Comparison of ENCODE assay signal across 30 cellular contexts in genomic region chr1:16307222-16307621, GRCh38.
"Had no signal": no experiment of that assay in that cellular context is flagged by ENCODE, and none has a peak within 500 bp of the region (broad histone marks: within the 10 kb centered on the region; RNA-seq: fewer than 3 reads in every experiment).

No MANE protein-coding gene starts in this region.

- ATAC-seq: naive thymus-derived CD8-positive, alpha-beta T cell; natural killer cell treated with Interleukin-12 subunit alpha and Interleukin-12 subunit beta and Interleukin-15 and Interleukin-18, amount 100 ng/mL, for 72 hours; psoas muscle; right cardiac atrium; sciatic nerve; stimulated activated memory B cell treated with anti-CD40 and anti-IgM and Interleukin-4, amounts not matched to agents 10 μg/mL and 1 μg/mL and 100 μg/mL, for 72 hours; stimulated activated naive CD8-positive, alpha-beta T cell treated with anti-CD3 and anti-CD28 coated beads, Interleukin-15, amount 100 ng/mL, for 72 hours; stimulated activated naive CD8-positive, alpha-beta T cell treated with anti-CD3 and anti-CD28 coated beads, Interleukin-15, Interleukin-2, amounts not matched to agents 100 U/mL and 50 U/mL, for 24 hours; upper lobe of right lung had no signal

- H3K27ac ChIP-seq: neural progenitor cell, ovary, parathyroid adenoma, psoas muscle, skin epidermis, spleen, suprapubic skin, testis, tibial artery, transverse colon, upper lobe of right lung, uterus had no signal

- H3K9ac ChIP-seq: neural progenitor cell, parathyroid adenoma had no signal

- DNase-seq: naive thymus-derived CD8-positive, alpha-beta T cell; occipital lobe; ovary; psoas muscle; right cardiac atrium; spleen; stimulated activated CD4-positive, alpha-beta T cell treated with anti-CD3 and anti-CD28 coated beads, Interleukin-12 subunit alpha, Interleukin-12 subunit beta, amount 100 ng/mL, for 4 hours; stimulated activated CD4-positive, alpha-beta T cell treated with anti-CD3 and anti-CD28 coated beads, Interleukin-1b, Interleukin-23, amount 100 ng/mL, for 48 hours; stimulated activated CD4-positive, alpha-beta T cell treated with anti-CD3 and anti-CD28 coated beads, Interleukin-4, amount 100 ng/mL, for 1 hour; stimulated activated CD4-positive, alpha-beta T cell treated with anti-CD3 and anti-CD28 coated beads, Interleukin-4, amount 100 ng/mL, for 4 hours; stimulated activated CD8-positive, alpha-beta memory T cell treated with anti-CD3 and anti-CD28 coated beads, Interleukin-4, amount 100 ng/mL, for 48 hours; stimulated activated naive CD4-positive, alpha-beta T cell; stimulated activated naive CD8-positive, alpha-beta T cell treated with anti-CD3 and anti-CD28 coated beads, Interleukin-15, amount 100 ng/mL, for 72 hours; stimulated activated naive CD8-positive, alpha-beta T cell treated with anti-CD3 and anti-CD28 coated beads, Interleukin-15, Interleukin-2, amounts not matched to agents 100 U/mL and 50 U/mL, for 24 hours; substantia nigra; testis; tibial artery; transverse colon; upper lobe of right lung; uterus had no signal

- H3K4me3 Mint-ChIP-seq: naive thymus-derived CD8-positive, alpha-beta T cell; natural killer cell treated with Interleukin-12 subunit alpha and Interleukin-12 subunit beta and Interleukin-15 and Interleukin-18, amount 100 ng/mL, for 72 hours; neural progenitor cell; stimulated activated memory B cell treated with anti-CD40 and anti-IgM and Interleukin-4, amounts not matched to agents 10 μg/mL and 1 μg/mL and 100 μg/mL, for 72 hours; stimulated activated naive CD8-positive, alpha-beta T cell treated with anti-CD3 and anti-CD28 coated beads, Interleukin-15, amount 100 ng/mL, for 72 hours; type B pancreatic cell had no signal

- H3K4me1 Mint-ChIP-seq: neural progenitor cell; stimulated activated memory B cell treated with anti-CD40 and anti-IgM and Interleukin-4, amounts not matched to agents 10 μg/mL and 1 μg/mL and 100 μg/mL, for 72 hours; stimulated activated naive CD8-positive, alpha-beta T cell treated with anti-CD3 and anti-CD28 coated beads, Interleukin-15, amount 100 ng/mL, for 72 hours had no signal

- H3K4me3 ChIP-seq: neural progenitor cell, ovary, psoas muscle, skin epidermis, smooth muscle cell, spleen, suprapubic skin, testis, tibial artery, transverse colon, upper lobe of right lung, uterus had no signal

- H3K27ac Mint-ChIP-seq: naive thymus-derived CD8-positive, alpha-beta T cell; natural killer cell treated with Interleukin-12 subunit alpha and Interleukin-12 subunit beta and Interleukin-15 and Interleukin-18, amount 100 ng/mL, for 72 hours; neural progenitor cell; progenitor cell of endocrine pancreas; stimulated activated memory B cell treated with anti-CD40 and anti-IgM and Interleukin-4, amounts not matched to agents 10 μg/mL and 1 μg/mL and 100 μg/mL, for 72 hours; type B pancreatic cell had no signal

- H3K36me3 ChIP-seq: ovary, uterus had no signal

- H3K27me3 Mint-ChIP-seq: naive thymus-derived CD8-positive, alpha-beta T cell; natural killer cell treated with Interleukin-12 subunit alpha and Interleukin-12 subunit beta and Interleukin-15 and Interleukin-18, amount 100 ng/mL, for 72 hours; progenitor cell of endocrine pancreas; stimulated activated memory B cell treated with anti-CD40 and anti-IgM and Interleukin-4, amounts not matched to agents 10 μg/mL and 1 μg/mL and 100 μg/mL, for 72 hours; stimulated activated naive CD8-positive, alpha-beta T cell treated with anti-CD3 and anti-CD28 coated beads, Interleukin-15, amount 100 ng/mL, for 72 hours; type B pancreatic cell had no signal

- H3K9me3 ChIP-seq: ovary, psoas muscle, spleen, suprapubic skin, testis, tibial artery, transverse colon, upper lobe of right lung, uterus had no signal

- H3K4me2 ChIP-seq: neural progenitor cell, smooth muscle cell had no signal

- H3K4me1 ChIP-seq: neural progenitor cell, parathyroid adenoma, psoas muscle, spleen, suprapubic skin, testis, transverse colon, upper lobe of right lung, uterus had no signal

- H3K27me3 ChIP-seq: neural progenitor cell, ovary, spleen, suprapubic skin, testis, tibial artery, transverse colon, upper lobe of right lung, uterus had no signal

- H2AFZ ChIP-seq: neural progenitor cell, parathyroid adenoma had no signal
